17 cellular contexts compared by ENCODE assay signal in genomic region chr15:87902772-87903388, GRCh38.
DNase-seq lines count a peak whose midpoint lies in the region; ATAC-seq and TF ChIP-seq lines count a peak whose summit lies in the region.
"Had no signal": no experiment of that assay in that cellular context is flagged by ENCODE, and none has a peak within 500 bp of the region (broad histone marks: within the 10 kb centered on the region; RNA-seq: fewer than 3 reads in every experiment).

No MANE protein-coding gene starts in this region.

- peaks cover 12% of the 10 kb centered on the region for H3K27me3 Mint-ChIP-seq in dendritic cell treated with granulocyte-macrophage colony-stimulating factor and Interleukin-4, amounts not matched to agents 40 ng/mL and 50 ng/mL, for 4 days
- H3K27me3 Mint-ChIP-seq: stimulated activated naive CD8-positive, alpha-beta T cell treated with anti-CD3 and anti-CD28 coated beads, Interleukin-15, Interleukin-2, amounts not matched to agents 100 ng/mL and 50 ng/mL, for 24 hours had no signal

- H3K9me3 Mint-ChIP-seq in dendritic cell treated with granulocyte-macrophage colony-stimulating factor and Interleukin-4, amounts not matched to agents 40 ng/mL and 50 ng/mL, for 4 days = no peaks in the 10 kb centered on the region
- H3K9me3 Mint-ChIP-seq: activated T-cell treated with anti-CD3 and anti-CD28 coated beads, Interleukin-2, amount 50 U/mL, for 24 hours; stimulated activated naive CD8-positive, alpha-beta T cell treated with anti-CD3 and anti-CD28 coated beads, Interleukin-15, Interleukin-2, amounts not matched to agents 100 ng/mL and 50 ng/mL, for 24 hours had no signal

- no peak for TF ChIP-seq EP300 in stomach (IDR thresholded peaks at IDR 0.05)

- H2AFZ ChIP-seq in GM23248 = no peak overlapping the region

- no peaks in the 10 kb centered on the region for H3K36me3 Mint-ChIP-seq in dendritic cell treated with granulocyte-macrophage colony-stimulating factor and Interleukin-4, amounts not matched to agents 40 ng/mL and 50 ng/mL, for 4 days (ENCODE audit: low read depth)
- H3K36me3 Mint-ChIP-seq: activated naive CD8-positive, alpha-beta T cell had no signal

- TF ChIP-seq POLR2A in stomach (IDR thresholded peaks at IDR 0.05) = no peak

- H3K4me1 ChIP-seq in GM23248 (ENCODE audit: insufficient read depth) = no peaks in the 10 kb centered on the region
- no peaks in the 10 kb centered on the region for H3K4me1 ChIP-seq in stomach

- H3K4me3 Mint-ChIP-seq in dendritic cell treated with granulocyte-macrophage colony-stimulating factor and Interleukin-4, amounts not matched to agents 40 ng/mL and 50 ng/mL, for 4 days = no peak overlapping the region
- H3K4me3 Mint-ChIP-seq: activated naive CD8-positive, alpha-beta T cell; activated T-cell treated with anti-CD3 and anti-CD28 coated beads, Interleukin-2, amount 50 U/mL, for 24 hours; stimulated activated naive CD8-positive, alpha-beta T cell treated with anti-CD3 and anti-CD28 coated beads, Interleukin-15, Interleukin-2, amounts not matched to agents 100 ng/mL and 50 ng/mL, for 24 hours had no signal

- WGBS in GM23248 (ENCODE audit: low coverage in 1 of 2, low lambda C conversion rate in 2 of 2, missing lambda C conversion rate in 2 of 2), 2 experiments = 51 to 60% methylated on average over 10 of the region's 10 CpGs
- 75 to 82% (median 78%) methylated on average over 10 of the region's 10 CpGs for WGBS in stomach, 5 donors

- no peaks in the 10 kb centered on the region for H3K9me2 ChIP-seq in GM23248 (ENCODE audit: insufficient read depth)

- peaks cover 20% of the 10 kb centered on the region for H3K27me3 ChIP-seq in GM23248 (replicated peaks; ENCODE audit: insufficient read depth)
- H3K27me3 ChIP-seq in stomach = peaks cover 0 to under 1% (median 0%) of the 10 kb centered on the region in 3 donors

- TF ChIP-seq CTCF in stomach (IDR thresholded peaks at IDR 0.05) = no peak

- H3K9ac ChIP-seq in GM23248 = no peak overlapping the region

- peak overlapping the region; percentile 71 for H3K27ac Mint-ChIP-seq in dendritic cell treated with granulocyte-macrophage colony-stimulating factor and Interleukin-4, amounts not matched to agents 40 ng/mL and 50 ng/mL, for 4 days
- H3K27ac Mint-ChIP-seq: activated naive CD8-positive, alpha-beta T cell; activated T-cell treated with anti-CD3 and anti-CD28 coated beads, Interleukin-2, amount 50 U/mL, for 24 hours; progenitor cell of endocrine pancreas; stimulated activated naive CD8-positive, alpha-beta T cell treated with anti-CD3 and anti-CD28 coated beads, Interleukin-15, Interleukin-2, amounts not matched to agents 100 ng/mL and 50 ng/mL, for 24 hours had no signal

- no peak overlapping the region for H3K4me2 ChIP-seq in GM23248 (ENCODE audit: unreplicated experiment)

- H3K79me2 ChIP-seq in GM23248 (ENCODE audit: insufficient read depth) = no peaks in the 10 kb centered on the region

- intact Hi-C loops in dendritic cell treated with granulocyte-macrophage colony-stimulating factor and Interleukin-4, amounts not matched to agents 40 ng/mL and 50 ng/mL, for 4 days (cut with micrococcal nuclease) = no loop called here
- intact Hi-C loops in sciatic nerve (cut with DNase I) (no loop called here), stomach (cut with DNase I; ENCODE audit: low total_unique reads) (no loop called here)

- ATAC-seq in sciatic nerve (peak; percentile 35), GM19455 (IDR thresholded peaks at IDR 0.05; ENCODE audit: unreplicated experiment) (no peak), GM19397 (IDR thresholded peaks at IDR 0.05; ENCODE audit: unreplicated experiment) (no peak)
- ATAC-seq: left lobe of liver had no signal

- H4K20me1 ChIP-seq in GM23248 (ENCODE audit: insufficient read depth) = no peaks in the 10 kb centered on the region

- H3K27ac ChIP-seq in GM23248 (no peak overlapping the region), stomach (no peak overlapping the region)

- H3K9me3 ChIP-seq in GM23248 (ENCODE audit: low read depth) (no peaks in the 10 kb centered on the region), stomach (no peaks in the 10 kb centered on the region)

- H3K36me3 ChIP-seq in GM23248 (ENCODE audit: low read depth) (no peaks in the 10 kb centered on the region), stomach (no peaks in the 10 kb centered on the region)

- no peaks in the 10 kb centered on the region for H3F3A ChIP-seq in GM23248 (ENCODE audit: insufficient read depth)

- peaks cover 21% of the 10 kb centered on the region for H3K4me1 Mint-ChIP-seq in dendritic cell treated with granulocyte-macrophage colony-stimulating factor and Interleukin-4, amounts not matched to agents 40 ng/mL and 50 ng/mL, for 4 days (ENCODE audit: low read depth)

- no peak overlapping the region for H3K4me3 ChIP-seq in GM23248
- H3K4me3 ChIP-seq in stomach = no peak overlapping the region

- in situ Hi-C loops in GM23248 (cut with MboI) = no loop called here

- DNase-seq in GM23248 (peak; percentile 2), RPMI8226 (peak; percentile 18), sciatic nerve (ENCODE audit: low spot score) (no peak), stomach (no peak), GM03348 (ENCODE audit: low spot score) (no peak)
- DNase-seq: activated CD4-positive, alpha-beta T cell treated with anti-CD3 and anti-CD28 coated beads, Interleukin-2, amount 50 U/mL, for 4 hours; activated T-cell treated with anti-CD3 and anti-CD28 coated beads, Interleukin-2, amount 50 U/mL, for 24 hours; effector memory CD4-positive, alpha-beta T cell; Kasumi-1; NCI-H1694 had no signal

Comparison
In these comparisons a context has a peak if more than half of its experiments do, and no peak if none do; other contexts are left out.
1. DNase-seq: peak in GM23248 (single experiment) and RPMI8226 (single experiment); none in sciatic nerve (single experiment), stomach (single experiment) and GM03348 (single experiment).